In the genomic region with DNA sequence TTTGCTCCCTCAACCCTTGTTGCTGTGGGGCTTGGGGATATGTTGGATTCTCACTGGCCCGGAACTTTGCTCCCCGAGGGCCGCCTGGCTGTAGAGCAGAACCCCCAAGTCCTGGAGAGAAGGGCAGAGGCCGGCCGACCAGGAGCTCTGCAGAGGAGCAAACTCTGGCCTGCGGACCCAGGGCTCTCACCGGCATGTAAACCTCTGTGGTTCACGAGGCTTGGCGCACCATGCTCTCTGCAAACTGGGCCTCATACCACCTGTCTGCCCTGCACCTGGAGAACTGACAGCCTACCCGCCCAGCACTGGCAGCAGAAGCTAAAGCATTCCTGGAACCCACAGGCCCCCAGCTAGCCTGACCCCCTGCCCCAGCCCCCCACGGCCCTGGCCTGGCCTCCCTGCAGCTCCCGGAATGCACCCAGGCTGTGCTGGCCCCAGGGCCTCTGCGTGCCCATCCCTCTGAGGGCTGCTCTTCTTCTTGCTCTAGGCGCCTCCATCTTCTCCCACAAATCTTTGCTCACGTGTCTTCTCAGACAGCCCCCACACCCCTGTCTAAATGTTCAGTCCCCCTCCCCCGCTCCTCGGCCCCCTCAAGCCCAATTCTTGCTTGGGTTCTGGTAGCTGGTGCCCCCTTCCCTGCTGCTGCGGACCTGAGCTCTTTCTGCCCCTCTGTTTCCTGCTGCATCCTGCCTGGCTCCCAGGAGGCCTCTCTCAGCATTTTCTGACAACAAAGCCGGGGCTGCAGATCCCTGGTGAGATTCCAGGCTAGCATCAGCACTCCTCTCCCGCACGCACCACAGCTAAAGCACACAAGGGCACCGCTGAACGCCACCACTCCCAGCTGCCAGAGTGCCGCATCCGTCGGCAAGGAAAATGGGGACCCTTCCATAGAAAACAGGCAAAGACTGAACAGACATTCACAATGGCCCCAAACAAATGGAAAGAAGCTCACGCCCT, we compare ENCODE assay signal across 11 cellular contexts. TPM values are rescaled to one million over a fixed set of nuclear protein-coding genes. Genes with fewer than 3 reads are reported as not detected.
A peak's percentile ranks its signal among the peaks of the same experiment; 100 is the strongest.
DNase-seq lines count a peak whose midpoint lies in the region; ATAC-seq and TF ChIP-seq lines count a peak whose summit lies in the region.
"Had no signal": no experiment of that assay in that cellular context is flagged by ENCODE, and none has a peak within 500 bp of the region (broad histone marks: within the 10 kb centered on the region; RNA-seq: fewer than 3 reads in every experiment).

No MANE protein-coding gene starts in this region.

- no peak for TF ChIP-seq CTCF in brain (conservative IDR thresholded peaks at IDR 0.05)
- no peak for TF ChIP-seq CTCF in osteoblast (IDR thresholded peaks at IDR 0.05; ENCODE audit: extremely low read depth, low read depth, low read length)
- TF ChIP-seq CTCF in stomach (IDR thresholded peaks at IDR 0.05) = no peak

- peak overlapping the region; percentile 87 for H3K4me2 ChIP-seq in osteoblast (ENCODE audit: insufficient read depth, low read length)

- H3K79me2 ChIP-seq in osteoblast (ENCODE audit: insufficient read depth, low read length) = no peaks in the 10 kb centered on the region

- peaks cover 5% of the 10 kb centered on the region for H3K27me3 Mint-ChIP-seq in T-helper 2 cell treated with Interferon-gamma antibody and Interleukin-4, amounts not matched to agents 5 μg/mL and 100 μg/mL, for 36 hours (ENCODE audit: low read depth)
- peaks cover 6% of the 10 kb centered on the region for H3K27me3 Mint-ChIP-seq in brain

- H2AFZ ChIP-seq in osteoblast (ENCODE audit: low read length) = no peak overlapping the region

- TF ChIP-seq POLR2A in stomach (IDR thresholded peaks at IDR 0.05) = no peak

- H3K36me3 ChIP-seq in KOPT-K1 (ENCODE audit: insufficient read depth, low read length) = no peaks in the 10 kb centered on the region
- H3K36me3 ChIP-seq in osteoblast (ENCODE audit: insufficient read depth, low read length) = no peaks in the 10 kb centered on the region
- H3K36me3 ChIP-seq in stomach = no peaks in the 10 kb centered on the region

- no peaks in the 10 kb centered on the region for H3K9me3 Mint-ChIP-seq in T-helper 2 cell treated with Interferon-gamma antibody and Interleukin-4, amounts not matched to agents 5 μg/mL and 100 μg/mL, for 36 hours
- peaks cover 0 to 3% (median 0%) of the 10 kb centered on the region in 5 experiments for H3K9me3 Mint-ChIP-seq in brain

- intact Hi-C loops in stomach (cut with DNase I; ENCODE audit: low total_unique reads) = loop anchor here (10.0 kb wide), 3 partner anchors 54 to 184 kb away; no protein-coding TSS in a partner anchor

- no peaks in the 10 kb centered on the region for H3K36me3 Mint-ChIP-seq in T-helper 2 cell treated with Interferon-gamma antibody and Interleukin-4, amounts not matched to agents 5 μg/mL and 100 μg/mL, for 36 hours (ENCODE audit: low read depth)
- H3K36me3 Mint-ChIP-seq in brain = no peaks in the 10 kb centered on the region

- DNase-seq in T-helper 2 cell treated with Interferon-gamma antibody and Interleukin-4, amounts not matched to agents 5 μg/mL and 100 μg/mL, for 36 hours (ENCODE audit: low spot score) = no peak
- DNase-seq in T-helper 2 cell = no peak
- DNase-seq in osteoblast (ENCODE audit: insufficient read length, low spot score, missing footprints) = no peak
- no peak for DNase-seq in stomach
- no peak for DNase-seq in NOMO-1 treated with dmso at 0.1 percent for 144 hours (lab: John Stamatoyannopoulos, UW; ENCODE audit: unreplicated experiment)
- DNase-seq: NCI-H1694 had no signal

- H3K27ac ChIP-seq in KOPT-K1 (ENCODE audit: low read depth, low read length, poor library complexity, severe bottlenecking) (peak overlapping the region; percentile 98), osteoblast (ENCODE audit: low read depth, low read length) (no peak overlapping the region), stomach (no peak overlapping the region)
- H3K27ac ChIP-seq: epithelial cell of prostate had no signal

- peak overlapping the region; percentile 61 for H3K4me3 Mint-ChIP-seq in T-helper 2 cell treated with Interferon-gamma antibody and Interleukin-4, amounts not matched to agents 5 μg/mL and 100 μg/mL, for 36 hours
- peak overlapping the region; percentile 73 to 83 (median 81) for H3K4me3 Mint-ChIP-seq in brain

- H3K27me3 ChIP-seq in osteoblast (ENCODE audit: insufficient read depth, low read length) = peaks cover 10% of the 10 kb centered on the region
- H3K27me3 ChIP-seq in stomach = peaks cover 0 to 12% (median 0%) of the 10 kb centered on the region in 3 donors

- H3K4me1 ChIP-seq in osteoblast (ENCODE audit: insufficient read depth, low read length) (peaks cover 15% of the 10 kb centered on the region), stomach (peaks cover 21 to 46% (median 29%) of the 10 kb centered on the region in 4 donors)

- peak overlapping the region; percentile 73 for H3K27ac Mint-ChIP-seq in T-helper 2 cell treated with Interferon-gamma antibody and Interleukin-4, amounts not matched to agents 5 μg/mL and 100 μg/mL, for 36 hours
- H3K27ac Mint-ChIP-seq in brain = peak overlapping the region; percentile 83 to 98 (median 98)

- 79 to 84% (median 84%) methylated on average over 24 to 27 of the region's 27 CpGs for WGBS in stomach, 5 donors

- H4K20me1 ChIP-seq in osteoblast (ENCODE audit: insufficient read depth, low read length) = no peaks in the 10 kb centered on the region

- peaks cover 8% of the 10 kb centered on the region for H3K4me1 Mint-ChIP-seq in T-helper 2 cell treated with Interferon-gamma antibody and Interleukin-4, amounts not matched to agents 5 μg/mL and 100 μg/mL, for 36 hours (ENCODE audit: low read depth)
- peaks cover 64% of the 10 kb centered on the region for H3K4me1 Mint-ChIP-seq in brain

- TF ChIP-seq EP300 in stomach (IDR thresholded peaks at IDR 0.05) = no peak

- no peak for ATAC-seq in GM19324 (IDR thresholded peaks at IDR 0.05; ENCODE audit: low FRiP score, unreplicated experiment)

- H3K9me3 ChIP-seq in KOPT-K1 (ENCODE audit: insufficient read depth, low read length, poor library complexity, severe bottlenecking) = no peaks in the 10 kb centered on the region
- no peaks in the 10 kb centered on the region for H3K9me3 ChIP-seq in osteoblast (ENCODE audit: low read depth, low read length)
- H3K9me3 ChIP-seq in stomach = no peaks in the 10 kb centered on the region

- H3K4me3 ChIP-seq in osteoblast (ENCODE audit: insufficient read depth, low read length) = no peak overlapping the region
- no peak overlapping the region for H3K4me3 ChIP-seq in stomach

RNA-seq across cellular contexts. Expression of a gene that starts 23.3 kb away (rescaled TPM):
- polyA plus RNA-seq in brain (ENCODE audit: insufficient read depth, low read depth, low replicate concordance) (5,204 TPM), stomach (1,000 to 10,000 TPM; 1,866 to 2,457 (median 2,070) TPM)
- total RNA-seq in osteoblast (10,373 and 13,273 TPM in 2 replicates), stomach (1,000 to 10,000 TPM in 4 of 5 donors, 100 to 1,000 TPM in 1; 978 to 2,952 (median 1,777) TPM)

RNA-seq across cellular contexts. Expression of a gene that starts 38.9 kb away (rescaled TPM):
- polyA plus RNA-seq in brain (ENCODE audit: insufficient read depth, low read depth, low replicate concordance) = 1.3 TPM
- total RNA-seq in osteoblast = 2.9 and 5.1 TPM in 2 replicates
- total RNA-seq in stomach = 10 to 100 TPM in 1 of 5 donors, 1 to 10 TPM in 3, not detected in 1; 2.8 to 21.7 (median 6.2) TPM
- polyA plus RNA-seq in stomach = 1 to 10 TPM in 2 of 3 donors, under 1 TPM in 1; 0.90 to 2.7 (median 2.1) TPM
- polyA plus RNA-seq: keratinocyte had no signal
